Comparison of ENCODE assay signal across 34 cellular contexts in genomic region chr17:43332211-43332610, GRCh38.
"Had no signal": no experiment of that assay in that cellular context is flagged by ENCODE, and none has a peak within 500 bp of the region (broad histone marks: within the 10 kb centered on the region; RNA-seq: fewer than 3 reads in every experiment).

No MANE protein-coding gene starts in this region.

- H3K36me3 Mint-ChIP-seq: activated CD4-positive, alpha-beta memory T cell treated with anti-CD3 and anti-CD28 coated beads for 36 hours; activated CD8-positive, alpha-beta memory T cell treated with anti-CD3 and anti-CD28 coated beads, Interleukin-2, amount 10 ng/mL, durations not matched to agents 7 days and 5 days; activated naive CD4-positive, alpha-beta T cell treated with anti-CD3 and anti-CD28 coated beads, Interleukin-2, amount 50 U/mL, for 24 hours; activated naive CD8-positive, alpha-beta T cell treated with anti-CD3 and anti-CD28 coated beads for 36 hours had no signal

- H3K36me3 ChIP-seq: adrenal gland, esophagus squamous epithelium, gastroesophageal sphincter, WERI-Rb-1 had no signal

- H3K27ac Mint-ChIP-seq: activated CD4-positive, alpha-beta memory T cell treated with anti-CD3 and anti-CD28 coated beads for 36 hours; activated CD4-positive, alpha-beta T cell treated with anti-CD3 and anti-CD28 coated beads for 36 hours; activated CD4-positive, alpha-beta T cell treated with anti-CD3 and anti-CD28 coated beads, Interleukin-2, amount 10 ng/mL, durations not matched to agents 24 days and 14 days; activated CD8-positive, alpha-beta memory T cell treated with anti-CD3 and anti-CD28 coated beads, Interleukin-2, amount 10 ng/mL, durations not matched to agents 7 days and 5 days; activated CD8-positive, alpha-beta T cell treated with anti-CD3 and anti-CD28 coated beads, Interleukin-2, amount 10 ng/mL, durations not matched to agents 7 days and 5 days; activated naive CD4-positive, alpha-beta T cell treated with anti-CD3 and anti-CD28 coated beads for 36 hours; activated naive CD4-positive, alpha-beta T cell treated with anti-CD3 and anti-CD28 coated beads, Interleukin-2, amount 50 U/mL, for 24 hours; activated naive CD8-positive, alpha-beta T cell treated with anti-CD3 and anti-CD28 coated beads for 36 hours; activated naive CD8-positive, alpha-beta T cell treated with anti-CD3 and anti-CD28 coated beads, Interleukin-2, amount 50 U/mL, for 24 hours; activated T-helper 1 cell treated with anti-CD3 and anti-CD28 coated beads, Interleukin-12 subunit alpha, Interleukin-12 subunit beta, Interleukin-2, Interleukin-4 antibody, amounts not matched to agents 30 ng/mL and 10 ng/mL and 1 ng/mL, durations not matched to agents 14 hours and 24 hours and 36 hours; activated T-helper 2 cell treated with anti-CD3 and anti-CD28 coated beads, Interferon-gamma antibody, Interleukin-2, Interleukin-4, amounts not matched to agents 10 μg/mL and 5 μg/mL and 100 μg/mL, durations not matched to agents 14 hours and 24 hours and 36 hours; T-helper 17 cell; T-helper 2 cell treated with Interferon-gamma antibody and Interleukin-4, amounts not matched to agents 5 μg/mL and 100 μg/mL, for 36 hours had no signal

- DNase-seq: activated CD4-positive, alpha-beta memory T cell treated with anti-CD3 and anti-CD28 coated beads for 36 hours; activated CD4-positive, alpha-beta T cell treated with anti-CD3 and anti-CD28 coated beads for 36 hours; activated CD4-positive, alpha-beta T cell treated with anti-CD3 and anti-CD28 coated beads, Interleukin-2, amount 10 ng/mL, durations not matched to agents 24 days and 14 days; activated CD4-positive, CD25-positive, alpha-beta regulatory T cell; activated CD4-positive, CD25-positive, alpha-beta regulatory T cell treated with anti-CD3 and anti-CD28 coated beads, Interleukin-2, amount 50 U/mL, for 72 hours; activated CD8-positive, alpha-beta memory T cell treated with anti-CD3 and anti-CD28 coated beads, Interleukin-2, amount 10 ng/mL, durations not matched to agents 7 days and 5 days; activated CD8-positive, alpha-beta memory T cell treated with anti-CD3 and anti-CD28 coated beads, Interleukin-2, amount 50 U/mL, for 4 hours; activated CD8-positive, alpha-beta T cell treated with anti-CD3 and anti-CD28 coated beads, Interleukin-2, amount 10 ng/mL, durations not matched to agents 7 days and 5 days; activated effector memory CD4-positive, alpha-beta T cell treated with anti-CD3 and anti-CD28 coated beads, Interleukin-2, amount 50 U/mL, for 16 hours; activated naive CD4-positive, alpha-beta T cell treated with anti-CD3 and anti-CD28 coated beads for 36 hours; activated naive CD8-positive, alpha-beta T cell treated with anti-CD3 and anti-CD28 coated beads for 36 hours; activated naive CD8-positive, alpha-beta T cell treated with anti-CD3 and anti-CD28 coated beads, Interleukin-2, amount 50 U/mL, for 24 hours; activated T-cell treated with anti-CD3 and anti-CD28 coated beads, Interleukin-2, amount 50 U/mL, for 1 hour; activated T-cell treated with anti-CD3 and anti-CD28 coated beads, Interleukin-2, amount 50 U/mL, for 48 hours; adrenal gland; amygdala; aorta; body of pancreas; caudate nucleus; cortex of kidney; dermis blood vessel endothelial cell; effector CD4-positive, alpha-beta T cell; effector memory CD8-positive, alpha-beta T cell; esophagus squamous epithelium; foreskin melanocyte; T-helper 1 cell; T-helper 17 cell; T1000 had no signal

- H3K4me3 Mint-ChIP-seq: activated CD4-positive, alpha-beta memory T cell treated with anti-CD3 and anti-CD28 coated beads for 36 hours; activated CD4-positive, alpha-beta T cell treated with anti-CD3 and anti-CD28 coated beads for 36 hours; activated CD4-positive, alpha-beta T cell treated with anti-CD3 and anti-CD28 coated beads, Interleukin-2, amount 10 ng/mL, durations not matched to agents 24 days and 14 days; activated CD8-positive, alpha-beta memory T cell treated with anti-CD3 and anti-CD28 coated beads, Interleukin-2, amount 10 ng/mL, durations not matched to agents 7 days and 5 days; activated CD8-positive, alpha-beta T cell treated with anti-CD3 and anti-CD28 coated beads, Interleukin-2, amount 10 ng/mL, durations not matched to agents 7 days and 5 days; activated naive CD4-positive, alpha-beta T cell treated with anti-CD3 and anti-CD28 coated beads for 36 hours; activated naive CD4-positive, alpha-beta T cell treated with anti-CD3 and anti-CD28 coated beads, Interleukin-2, amount 50 U/mL, for 24 hours; activated naive CD8-positive, alpha-beta T cell treated with anti-CD3 and anti-CD28 coated beads for 36 hours; activated naive CD8-positive, alpha-beta T cell treated with anti-CD3 and anti-CD28 coated beads, Interleukin-2, amount 50 U/mL, for 24 hours; activated T-helper 1 cell treated with anti-CD3 and anti-CD28 coated beads, Interleukin-12 subunit alpha, Interleukin-12 subunit beta, Interleukin-2, Interleukin-4 antibody, amounts not matched to agents 30 ng/mL and 10 ng/mL and 1 ng/mL, durations not matched to agents 14 hours and 24 hours and 36 hours; effector memory CD8-positive, alpha-beta T cell; T-helper 17 cell; T-helper 2 cell treated with Interferon-gamma antibody and Interleukin-4, amounts not matched to agents 5 μg/mL and 100 μg/mL, for 36 hours had no signal

- H3K9me3 ChIP-seq: adrenal gland, body of pancreas, esophagus squamous epithelium, gastroesophageal sphincter had no signal

- H3K27me3 ChIP-seq: adrenal gland, body of pancreas, gastroesophageal sphincter had no signal

- ATAC-seq: activated CD4-positive, alpha-beta T cell treated with anti-CD3 and anti-CD28 coated beads for 36 hours; activated CD8-positive, alpha-beta memory T cell treated with anti-CD3 and anti-CD28 coated beads, Interleukin-2, amount 10 ng/mL, durations not matched to agents 7 days and 5 days; activated CD8-positive, alpha-beta T cell treated with anti-CD3 and anti-CD28 coated beads, Interleukin-2, amount 10 ng/mL, durations not matched to agents 7 days and 5 days; activated naive CD8-positive, alpha-beta T cell treated with anti-CD3 and anti-CD28 coated beads, Interleukin-2, amount 50 U/mL, for 24 hours; body of pancreas; effector memory CD8-positive, alpha-beta T cell; gastroesophageal sphincter; T-helper 17 cell had no signal

- H3K9me3 Mint-ChIP-seq: activated CD4-positive, alpha-beta memory T cell treated with anti-CD3 and anti-CD28 coated beads for 36 hours; activated CD4-positive, alpha-beta T cell treated with anti-CD3 and anti-CD28 coated beads, Interleukin-2, amount 10 ng/mL, durations not matched to agents 24 days and 14 days; activated naive CD4-positive, alpha-beta T cell treated with anti-CD3 and anti-CD28 coated beads for 36 hours; activated naive CD4-positive, alpha-beta T cell treated with anti-CD3 and anti-CD28 coated beads, Interleukin-2, amount 50 U/mL, for 24 hours; activated naive CD8-positive, alpha-beta T cell treated with anti-CD3 and anti-CD28 coated beads for 36 hours; activated naive CD8-positive, alpha-beta T cell treated with anti-CD3 and anti-CD28 coated beads, Interleukin-2, amount 50 U/mL, for 24 hours; activated T-helper 1 cell treated with anti-CD3 and anti-CD28 coated beads, Interleukin-12 subunit alpha, Interleukin-12 subunit beta, Interleukin-2, Interleukin-4 antibody, amounts not matched to agents 30 ng/mL and 10 ng/mL and 1 ng/mL, durations not matched to agents 14 hours and 24 hours and 36 hours; activated T-helper 2 cell treated with anti-CD3 and anti-CD28 coated beads, Interferon-gamma antibody, Interleukin-2, Interleukin-4, amounts not matched to agents 10 μg/mL and 5 μg/mL and 100 μg/mL, durations not matched to agents 14 hours and 24 hours and 36 hours; effector memory CD8-positive, alpha-beta T cell; T-helper 2 cell treated with Interferon-gamma antibody and Interleukin-4, amounts not matched to agents 5 μg/mL and 100 μg/mL, for 36 hours had no signal

- H3K4me3 ChIP-seq: adrenal gland, body of pancreas, esophagus squamous epithelium, gastroesophageal sphincter had no signal
